1 cellular context compared by ENCODE assay signal in genomic region chr16:88560722-88561484, GRCh38.
TF ChIP-seq lines count a peak whose summit lies in the region.

No MANE protein-coding gene starts in this region.

TF ChIP-seq in HepG2, 621 proteins besides CTCF, POLR2A, EP300 and RAD21 (continued from another document and continues in another):
- peak; percentile 99 for TF ChIP-seq AKNA (CRISPR knock-in tag; IDR thresholded peaks at IDR 0.05; ENCODE audit: borderline replicate concordance)
- TF ChIP-seq BCLAF1 (IDR thresholded peaks at IDR 0.05), result no peak
- TF ChIP-seq ZNF800 (CRISPR knock-in tag; IDR thresholded peaks at IDR 0.05), result peak; percentile 97
- TF ChIP-seq KDM3A (CRISPR knock-in tag; IDR thresholded peaks at IDR 0.05; ENCODE audit: low read depth), result peak; percentile 99; the same call in 1 of the 2 replicates
- peak; percentile 99 for TF ChIP-seq EEA1 (CRISPR knock-in tag; IDR thresholded peaks at IDR 0.05; ENCODE audit: borderline replicate concordance)
- TF ChIP-seq POLR2G (IDR thresholded peaks at IDR 0.05; ENCODE audit: low read depth, low read length), result no peak
- TF ChIP-seq U2AF1 (optimal IDR thresholded peaks at IDR 0.05; ENCODE audit: low read depth, low read length), result no peak
- TF ChIP-seq ATF5 (CRISPR knock-in tag; IDR thresholded peaks at IDR 0.05; ENCODE audit: low read depth), result peak; percentile 99
- 0 out of 2 replicates have a peak, but pooled peaks have one; percentile 27 for TF ChIP-seq ZNF770 (CRISPR knock-in tag; IDR thresholded peaks at IDR 0.05)
- TF ChIP-seq PAF1 (CRISPR knock-in tag; IDR thresholded peaks at IDR 0.05), result peak; percentile 86; the same call in 1 of the 2 replicates
- peak; percentile 82 for TF ChIP-seq ELF1 (CRISPR knock-in tag; IDR thresholded peaks at IDR 0.05)
- no peak for TF ChIP-seq YY1 (IDR thresholded peaks at IDR 0.05; ENCODE audit: insufficient read depth, insufficient replicate concordance, low read depth, low read length)
- TF ChIP-seq ETS1 (CRISPR knock-in tag; IDR thresholded peaks at IDR 0.05), result peak; percentile 99
- peak; percentile 98 for TF ChIP-seq SNAI1 (CRISPR knock-in tag; IDR thresholded peaks at IDR 0.05; ENCODE audit: borderline replicate concordance)
- peak; percentile 99 for TF ChIP-seq ATAD3A (CRISPR knock-in tag; IDR thresholded peaks at IDR 0.05)
- peak; percentile 100 for TF ChIP-seq ZNF557 (CRISPR knock-in tag; IDR thresholded peaks at IDR 0.05)
- TF ChIP-seq SP5 (CRISPR knock-in tag; IDR thresholded peaks at IDR 0.05; ENCODE audit: borderline replicate concordance, low read depth), result peak; percentile 82
- TF ChIP-seq KLF12 (CRISPR knock-in tag; IDR thresholded peaks at IDR 0.05; ENCODE audit: borderline replicate concordance), result peak; percentile 99
- no peak for TF ChIP-seq AGO1 (IDR thresholded peaks at IDR 0.05; ENCODE audit: low read depth, low read length, poor library complexity, severe bottlenecking)
- TF ChIP-seq HBP1 (CRISPR knock-in tag; IDR thresholded peaks at IDR 0.05; ENCODE audit: low read depth), result peak; percentile 100
- TF ChIP-seq ZNF367 (CRISPR knock-in tag; IDR thresholded peaks at IDR 0.05; ENCODE audit: borderline replicate concordance), result peak; percentile 99; the same call in 1 of the 2 replicates
- peak; percentile 100 for TF ChIP-seq ATF6 (CRISPR knock-in tag; conservative IDR thresholded peaks at IDR 0.05)
- TF ChIP-seq ZKSCAN1 (IDR thresholded peaks at IDR 0.05; ENCODE audit: low read length), result no peak
- TF ChIP-seq ZNF564 (CRISPR knock-in tag; IDR thresholded peaks at IDR 0.05), result peak; percentile 97
- no peak for TF ChIP-seq SYNCRIP (IDR thresholded peaks at IDR 0.05; ENCODE audit: insufficient read depth, low read depth, low read length)
- peak; percentile 99 for TF ChIP-seq ZNF446 (CRISPR knock-in tag; IDR thresholded peaks at IDR 0.05)
- TF ChIP-seq YEATS4 (CRISPR knock-in tag; IDR thresholded peaks at IDR 0.05; ENCODE audit: borderline replicate concordance), result peak; percentile 89
- peak; percentile 100 for TF ChIP-seq ZNF580 (CRISPR knock-in tag; IDR thresholded peaks at IDR 0.05; ENCODE audit: borderline replicate concordance, low read depth)
- peak; percentile 85; the same call in 1 of the 2 replicates for TF ChIP-seq ZNF672 (CRISPR knock-in tag; IDR thresholded peaks at IDR 0.05)
- TF ChIP-seq ZNF703 (CRISPR knock-in tag; IDR thresholded peaks at IDR 0.05; ENCODE audit: borderline replicate concordance), result peak; percentile 73; the same call in 1 of the 2 replicates
- TF ChIP-seq FOXA1 (IDR thresholded peaks at IDR 0.05), result no peak
- TF ChIP-seq FOXA1 (CRISPR knock-in tag; IDR thresholded peaks at IDR 0.05), result peak; percentile 39; the same call in 1 of the 2 replicates
- TF ChIP-seq TFDP1 (CRISPR knock-in tag; IDR thresholded peaks at IDR 0.05; ENCODE audit: borderline replicate concordance), result peak; percentile 84; the same call in 1 of the 2 replicates
- peak; percentile 99 for TF ChIP-seq ATF7-NPFF (CRISPR knock-in tag; IDR thresholded peaks at IDR 0.05; ENCODE audit: low read depth)
- TF ChIP-seq SMARCE1 (IDR thresholded peaks at IDR 0.05; ENCODE audit: borderline replicate concordance), result no peak
- TF ChIP-seq ZNF383 (CRISPR knock-in tag; IDR thresholded peaks at IDR 0.05; ENCODE audit: borderline replicate concordance), result no peak
- peak; percentile 99; the same call in 1 of the 2 replicates for TF ChIP-seq ZNF558 (CRISPR knock-in tag; IDR thresholded peaks at IDR 0.05; ENCODE audit: borderline replicate concordance)
- TF ChIP-seq MEIS1 (CRISPR knock-in tag; IDR thresholded peaks at IDR 0.05; ENCODE audit: borderline replicate concordance), result peak; percentile 98
- peak; percentile 99 for TF ChIP-seq ZNF546 (CRISPR knock-in tag; conservative IDR thresholded peaks at IDR 0.05)
- TF ChIP-seq REL (CRISPR knock-in tag; conservative IDR thresholded peaks at IDR 0.05), result peak; percentile 99
- peak; percentile 99 for TF ChIP-seq ZNF720 (CRISPR knock-in tag; IDR thresholded peaks at IDR 0.05)
- peak; percentile 99 for TF ChIP-seq ZNF781 (CRISPR knock-in tag; IDR thresholded peaks at IDR 0.05; ENCODE audit: borderline replicate concordance, not compliant biosample characterization)
